In the genomic region with DNA sequence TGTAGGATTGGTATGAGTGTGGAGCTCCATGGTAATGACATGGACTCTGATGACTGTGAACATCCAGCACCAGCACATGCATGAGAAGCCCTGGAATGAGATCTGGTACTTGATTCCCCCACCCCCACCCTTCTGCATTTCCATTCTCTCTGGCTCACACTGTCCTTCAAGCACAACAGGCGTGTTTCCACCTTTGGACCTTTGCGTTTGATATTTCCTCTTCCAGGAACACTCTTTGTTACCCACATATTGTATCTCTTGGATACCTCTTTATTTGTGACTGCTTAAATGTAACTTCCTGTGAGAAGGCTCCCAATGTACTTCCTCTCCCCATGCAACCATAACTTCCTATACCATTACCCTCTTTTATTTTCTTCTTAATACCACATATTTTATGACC, we compare ENCODE assay signal across 1 cellular context.
TF ChIP-seq lines count a peak whose summit lies in the region.

No MANE protein-coding gene starts in this region.

TF ChIP-seq in GM23338, 12 proteins besides CTCF, POLR2A, EP300 and RAD21 (continued from another document):
- TF ChIP-seq, protein P1, sequence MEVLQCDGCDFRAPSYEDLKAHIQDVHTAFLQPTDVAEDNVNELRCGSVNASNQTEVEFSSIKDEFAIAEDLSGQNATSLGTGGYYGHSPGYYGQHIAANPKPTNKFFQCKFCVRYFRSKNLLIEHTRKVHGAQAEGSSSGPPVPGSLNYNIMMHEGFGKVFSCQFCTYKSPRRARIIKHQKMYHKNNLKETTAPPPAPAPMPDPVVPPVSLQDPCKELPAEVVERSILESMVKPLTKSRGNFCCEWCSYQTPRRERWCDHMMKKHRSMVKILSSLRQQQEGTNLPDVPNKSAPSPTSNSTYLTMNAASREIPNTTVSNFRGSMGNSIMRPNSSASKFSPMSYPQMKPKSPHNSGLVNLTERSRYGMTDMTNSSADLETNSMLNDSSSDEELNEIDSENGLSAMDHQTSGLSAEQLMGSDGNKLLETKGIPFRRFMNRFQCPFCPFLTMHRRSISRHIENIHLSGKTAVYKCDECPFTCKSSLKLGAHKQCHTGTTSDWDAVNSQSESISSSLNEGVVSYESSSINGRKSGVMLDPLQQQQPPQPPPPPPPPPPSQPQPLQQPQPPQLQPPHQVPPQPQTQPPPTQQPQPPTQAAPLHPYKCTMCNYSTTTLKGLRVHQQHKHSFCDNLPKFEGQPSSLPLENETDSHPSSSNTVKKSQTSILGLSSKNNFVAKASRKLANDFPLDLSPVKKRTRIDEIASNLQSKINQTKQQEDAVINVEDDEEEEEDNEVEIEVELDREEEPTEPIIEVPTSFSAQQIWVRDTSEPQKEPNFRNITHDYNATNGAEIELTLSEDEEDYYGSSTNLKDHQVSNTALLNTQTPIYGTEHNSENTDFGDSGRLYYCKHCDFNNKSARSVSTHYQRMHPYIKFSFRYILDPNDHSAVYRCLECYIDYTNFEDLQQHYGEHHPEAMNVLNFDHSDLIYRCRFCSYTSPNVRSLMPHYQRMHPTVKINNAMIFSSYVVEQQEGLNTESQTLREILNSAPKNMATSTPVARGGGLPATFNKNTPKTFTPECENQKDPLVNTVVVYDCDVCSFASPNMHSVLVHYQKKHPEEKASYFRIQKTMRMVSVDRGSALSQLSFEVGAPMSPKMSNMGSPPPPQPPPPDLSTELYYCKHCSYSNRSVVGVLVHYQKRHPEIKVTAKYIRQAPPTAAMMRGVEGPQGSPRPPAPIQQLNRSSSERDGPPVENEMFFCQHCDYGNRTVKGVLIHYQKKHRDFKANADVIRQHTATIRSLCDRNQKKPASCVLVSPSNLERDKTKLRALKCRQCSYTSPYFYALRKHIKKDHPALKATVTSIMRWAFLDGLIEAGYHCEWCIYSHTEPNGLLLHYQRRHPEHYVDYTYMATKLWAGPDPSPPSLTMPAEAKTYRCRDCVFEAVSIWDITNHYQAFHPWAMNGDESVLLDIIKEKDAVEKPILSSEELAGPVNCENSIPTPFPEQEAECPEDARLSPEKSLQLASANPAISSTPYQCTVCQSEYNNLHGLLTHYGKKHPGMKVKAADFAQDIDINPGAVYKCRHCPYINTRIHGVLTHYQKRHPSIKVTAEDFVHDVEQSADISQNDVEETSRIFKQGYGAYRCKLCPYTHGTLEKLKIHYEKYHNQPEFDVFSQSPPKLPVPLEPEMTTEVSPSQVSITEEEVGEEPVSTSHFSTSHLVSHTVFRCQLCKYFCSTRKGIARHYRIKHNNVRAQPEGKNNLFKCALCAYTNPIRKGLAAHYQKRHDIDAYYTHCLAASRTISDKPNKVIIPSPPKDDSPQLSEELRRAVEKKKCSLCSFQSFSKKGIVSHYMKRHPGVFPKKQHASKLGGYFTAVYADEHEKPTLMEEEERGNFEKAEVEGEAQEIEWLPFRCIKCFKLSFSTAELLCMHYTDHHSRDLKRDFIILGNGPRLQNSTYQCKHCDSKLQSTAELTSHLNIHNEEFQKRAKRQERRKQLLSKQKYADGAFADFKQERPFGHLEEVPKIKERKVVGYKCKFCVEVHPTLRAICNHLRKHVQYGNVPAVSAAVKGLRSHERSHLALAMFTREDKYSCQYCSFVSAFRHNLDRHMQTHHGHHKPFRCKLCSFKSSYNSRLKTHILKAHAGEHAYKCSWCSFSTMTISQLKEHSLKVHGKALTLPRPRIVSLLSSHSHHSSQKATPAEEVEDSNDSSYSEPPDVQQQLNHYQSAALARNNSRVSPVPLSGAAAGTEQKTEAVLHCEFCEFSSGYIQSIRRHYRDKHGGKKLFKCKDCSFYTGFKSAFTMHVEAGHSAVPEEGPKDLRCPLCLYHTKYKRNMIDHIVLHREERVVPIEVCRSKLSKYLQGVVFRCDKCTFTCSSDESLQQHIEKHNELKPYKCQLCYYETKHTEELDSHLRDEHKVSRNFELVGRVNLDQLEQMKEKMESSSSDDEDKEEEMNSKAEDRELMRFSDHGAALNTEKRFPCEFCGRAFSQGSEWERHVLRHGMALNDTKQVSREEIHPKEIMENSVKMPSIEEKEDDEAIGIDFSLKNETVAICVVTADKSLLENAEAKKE (CRISPR knock-in tag; IDR thresholded peaks at IDR 0.05) = no peak
- TF ChIP-seq ZNF331 (CRISPR knock-in tag; IDR thresholded peaks at IDR 0.05; ENCODE audit: low read depth) (no peak), EZH2 (IDR thresholded peaks at IDR 0.05; ENCODE audit: low read depth, unreplicated experiment) (no peak)
TF ChIP-seq in GM23338: peak in this region for 0.
